ENCODE assay signal across 1 cellular context in genomic region chr1:234373064-234373937, GRCh38.
A peak's percentile ranks its signal among the peaks of the same experiment; 100 is the strongest.
TF ChIP-seq lines count a peak whose summit lies in the region.

TSS of gene COA6 (plus strand) at chr1:234373456. CDS start at chr1:234373467, 11 bp downstream.

TF ChIP-seq in WTC11, 78 proteins besides CTCF, POLR2A, EP300 and RAD21 (continued from another document and continues in another):
- no peak for TF ChIP-seq ZNF532 (CRISPR knock-in tag; IDR thresholded peaks at IDR 0.05; ENCODE audit: borderline replicate concordance)
- TF ChIP-seq JUN (CRISPR knock-in tag; IDR thresholded peaks at IDR 0.05): no peak
- TF ChIP-seq GTF2I (CRISPR knock-in tag; conservative IDR thresholded peaks at IDR 0.05): 0 out of 2 replicates have a peak, but pooled peaks have one; percentile 22
- no peak for TF ChIP-seq TP53 (CRISPR knock-in tag; IDR thresholded peaks at IDR 0.05)
- TF ChIP-seq NR3C1 (CRISPR knock-in tag; conservative IDR thresholded peaks at IDR 0.05; ENCODE audit: low read depth): no peak
- peak; percentile 62; the same call in 1 of the 2 replicates for TF ChIP-seq SP1 (CRISPR knock-in tag; conservative IDR thresholded peaks at IDR 0.05)
- TF ChIP-seq RORB (CRISPR knock-in tag; IDR thresholded peaks at IDR 0.05): no peak
- no peak for TF ChIP-seq SMAD4 (CRISPR knock-in tag; IDR thresholded peaks at IDR 0.05)
- TF ChIP-seq STAT6 (CRISPR knock-in tag; conservative IDR thresholded peaks at IDR 0.05; ENCODE audit: low read depth): no peak
- TF ChIP-seq NR1H2 (CRISPR knock-in tag; IDR thresholded peaks at IDR 0.05): no peak
- no peak; the same call in 1 of the 2 replicates for TF ChIP-seq CREB1 (CRISPR knock-in tag; IDR thresholded peaks at IDR 0.05)
- no peak for TF ChIP-seq SMAD3 (CRISPR knock-in tag; IDR thresholded peaks at IDR 0.05; ENCODE audit: borderline replicate concordance)
- TF ChIP-seq ZNF138 (CRISPR knock-in tag; conservative IDR thresholded peaks at IDR 0.05): no peak
- no peak for TF ChIP-seq ZNF671 (CRISPR knock-in tag; IDR thresholded peaks at IDR 0.05)
- TF ChIP-seq FOXP1 (CRISPR knock-in tag; IDR thresholded peaks at IDR 0.05; ENCODE audit: borderline replicate concordance): peak; percentile 56; the same call in 1 of the 2 replicates
- no peak for TF ChIP-seq E2F5 (CRISPR knock-in tag; IDR thresholded peaks at IDR 0.05)
- TF ChIP-seq ELF4 (CRISPR knock-in tag; IDR thresholded peaks at IDR 0.05; ENCODE audit: low read depth): no peak
- no peak for TF ChIP-seq ZNF416 (CRISPR knock-in tag; IDR thresholded peaks at IDR 0.05)
- TF ChIP-seq ETV6 (CRISPR knock-in tag; IDR thresholded peaks at IDR 0.05): peak; percentile 91
- no peak for TF ChIP-seq ZMAT4 (CRISPR knock-in tag; IDR thresholded peaks at IDR 0.05)
- TF ChIP-seq OVOL2 (CRISPR knock-in tag; IDR thresholded peaks at IDR 0.05; ENCODE audit: borderline replicate concordance): no peak
- no peak for TF ChIP-seq AR (CRISPR knock-in tag; IDR thresholded peaks at IDR 0.05)
- no peak for TF ChIP-seq PRDM15 (CRISPR knock-in tag; IDR thresholded peaks at IDR 0.05)
- TF ChIP-seq TCF7 (CRISPR knock-in tag; IDR thresholded peaks at IDR 0.05; ENCODE audit: low read depth): no peak
- no peak for TF ChIP-seq ZNF423 (CRISPR knock-in tag; IDR thresholded peaks at IDR 0.05)
- TF ChIP-seq CBFB (CRISPR knock-in tag; IDR thresholded peaks at IDR 0.05; ENCODE audit: low read depth): no peak
- TF ChIP-seq SOX15 (CRISPR knock-in tag; IDR thresholded peaks at IDR 0.05): no peak
- TF ChIP-seq MYBL2 (CRISPR knock-in tag; IDR thresholded peaks at IDR 0.05): 0 out of 2 replicates have a peak, but pooled peaks have one; percentile 40
- TF ChIP-seq E2F1 (CRISPR knock-in tag; IDR thresholded peaks at IDR 0.05): 0 out of 2 replicates have a peak, but pooled peaks have one; percentile 21
- TF ChIP-seq ZNF281 (CRISPR knock-in tag; IDR thresholded peaks at IDR 0.05): no peak
- TF ChIP-seq NFYB (CRISPR knock-in tag; conservative IDR thresholded peaks at IDR 0.05; ENCODE audit: low read depth): no peak
- TF ChIP-seq GABPB1 (CRISPR knock-in tag; IDR thresholded peaks at IDR 0.05): peak; percentile 64; the same call in 1 of the 2 replicates
- TF ChIP-seq GRHL2 (CRISPR knock-in tag; IDR thresholded peaks at IDR 0.05; ENCODE audit: insufficient replicate concordance, severe bottlenecking): no peak
- no peak for TF ChIP-seq ZNF232 (CRISPR knock-in tag; IDR thresholded peaks at IDR 0.05)
- TF ChIP-seq ZNF317 (CRISPR knock-in tag; IDR thresholded peaks at IDR 0.05; ENCODE audit: borderline replicate concordance, low read depth): no peak
- 0 out of 2 replicates have a peak, but pooled peaks have one; percentile 12 for TF ChIP-seq FOXP4 (CRISPR knock-in tag; IDR thresholded peaks at IDR 0.05)
- no peak for TF ChIP-seq IRF1 (CRISPR knock-in tag; IDR thresholded peaks at IDR 0.05)
- no peak for TF ChIP-seq ZNF219 (CRISPR knock-in tag; IDR thresholded peaks at IDR 0.05; ENCODE audit: borderline replicate concordance)
